In the genomic region with DNA sequence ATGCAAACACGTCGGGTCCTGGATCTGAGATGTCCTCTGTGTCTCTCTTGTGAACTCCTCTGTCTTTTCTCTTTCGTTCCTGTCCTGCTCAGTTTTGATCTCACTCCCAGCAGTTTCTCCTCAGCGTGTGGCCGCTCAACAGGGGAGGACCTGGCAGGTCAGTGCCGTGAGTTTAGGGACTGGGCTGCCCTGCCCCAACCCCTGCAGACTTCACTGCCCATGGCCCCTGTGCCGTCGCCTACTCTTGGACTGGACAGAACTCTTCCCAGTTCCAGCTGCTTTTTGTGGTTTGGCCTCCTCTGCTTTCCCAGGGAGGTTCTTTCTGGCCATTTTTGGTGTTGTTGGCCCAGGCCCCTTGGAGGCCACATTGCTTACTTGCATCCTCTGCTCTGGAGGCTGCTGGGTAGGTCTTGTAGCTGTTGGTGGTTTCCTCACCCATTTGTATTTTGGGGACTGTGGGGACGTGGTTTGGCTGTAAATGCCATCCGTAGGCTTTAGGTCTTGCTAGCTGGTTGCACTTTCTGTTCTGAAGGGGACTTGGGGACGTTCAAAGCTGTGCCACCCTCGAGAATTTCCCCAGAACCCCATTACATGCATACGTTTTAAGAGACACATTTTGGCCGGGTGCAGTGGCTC, we compare ENCODE assay signal across 15 cellular contexts. TPM values are rescaled to one million over a fixed set of nuclear protein-coding genes. Genes with fewer than 3 reads are reported as not detected.
DNase-seq lines count a peak whose midpoint lies in the region; ATAC-seq lines count a peak whose summit lies in the region.
"Had no signal": no experiment of that assay in that cellular context is flagged by ENCODE, and none has a peak within 500 bp of the region (broad histone marks: within the 10 kb centered on the region; RNA-seq: fewer than 3 reads in every experiment).

No MANE protein-coding gene starts in this region.

- H3K27ac Mint-ChIP-seq in activated naive CD4-positive, alpha-beta T cell treated with anti-CD3 and anti-CD28 coated beads, Interleukin-2, amount 10 ng/mL, durations not matched to agents 7 days and 5 days, result peak overlapping the region; percentile 56
- peak overlapping the region; percentile 80 to 92 for H3K27ac Mint-ChIP-seq in effector memory CD8-positive, alpha-beta T cell

- H3K4me1 ChIP-seq in thymus (ENCODE audit: control insufficient read depth, insufficient read depth, low read length), result no peaks in the 10 kb centered on the region
- H3K4me1 ChIP-seq: lower lobe of right lung had no signal

- H3K27me3 Mint-ChIP-seq in activated naive CD4-positive, alpha-beta T cell treated with anti-CD3 and anti-CD28 coated beads, Interleukin-2, amount 10 ng/mL, durations not matched to agents 7 days and 5 days, result no peaks in the 10 kb centered on the region
- H3K27me3 Mint-ChIP-seq in effector memory CD8-positive, alpha-beta T cell, result no peaks in the 10 kb centered on the region

- H3K9me3 Mint-ChIP-seq in activated naive CD4-positive, alpha-beta T cell treated with anti-CD3 and anti-CD28 coated beads, Interleukin-2, amount 10 ng/mL, durations not matched to agents 7 days and 5 days, result no peaks in the 10 kb centered on the region
- no peaks in the 10 kb centered on the region for H3K9me3 Mint-ChIP-seq in effector memory CD8-positive, alpha-beta T cell

- peaks cover 18% of the 10 kb centered on the region for H3K4me1 Mint-ChIP-seq in activated naive CD4-positive, alpha-beta T cell treated with anti-CD3 and anti-CD28 coated beads, Interleukin-2, amount 10 ng/mL, durations not matched to agents 7 days and 5 days
- peaks cover 10 to 13% of the 10 kb centered on the region in 2 donors for H3K4me1 Mint-ChIP-seq in effector memory CD8-positive, alpha-beta T cell (ENCODE audit: low read depth in 2 of 2)

- ATAC-seq in effector memory CD8-positive, alpha-beta T cell (replicated peaks), result peak; percentile 97
- ATAC-seq: Panc1 had no signal

- H3K36me3 ChIP-seq in thymus (ENCODE audit: control insufficient read depth, insufficient read depth), result peaks cover 37% of the 10 kb centered on the region

- H3K27ac ChIP-seq in thymus (ENCODE audit: low read depth), result peak overlapping the region; percentile 58
- H3K27ac ChIP-seq: lower lobe of right lung, neutrophil had no signal

- H3K4me3 ChIP-seq in thymus (ENCODE audit: low read length), result no peak overlapping the region
- H3K4me3 ChIP-seq: lower lobe of right lung had no signal

- no peak overlapping the region for H3K4me3 Mint-ChIP-seq in activated naive CD4-positive, alpha-beta T cell treated with anti-CD3 and anti-CD28 coated beads, Interleukin-2, amount 10 ng/mL, durations not matched to agents 7 days and 5 days
- H3K4me3 Mint-ChIP-seq in effector memory CD8-positive, alpha-beta T cell, result peak overlapping the region; percentile 51 to 70

- CTCF ChIA-PET in activated naive CD4-positive, alpha-beta T cell treated with anti-CD3 and anti-CD28 coated beads, Interleukin-2, amount 10 ng/mL, durations not matched to agents 7 days and 5 days (lab: Charles Lee), result no interaction called here

- no peaks in the 10 kb centered on the region for H3K27me3 ChIP-seq in thymus (ENCODE audit: control insufficient read depth, insufficient read depth)
- H3K27me3 ChIP-seq: neutrophil had no signal

- no peak for DNase-seq in activated naive CD4-positive, alpha-beta T cell treated with anti-CD3 and anti-CD28 coated beads, Interleukin-2, amount 10 ng/mL, durations not matched to agents 7 days and 5 days
- DNase-seq in activated naive CD4-positive, alpha-beta T cell treated with anti-CD3 and anti-CD28 coated beads, Interleukin-2, amount 50 U/mL, for 16 hours, result no peak
- DNase-seq in MV-4-11 (lab: John Stamatoyannopoulos, UW), result peak; percentile 57
- DNase-seq in effector memory CD8-positive, alpha-beta T cell, result peak; percentile 25 to 33 (median 28)
- no peak for DNase-seq in 8988T
- no peak for DNase-seq in islet precursor cell
- no peak for DNase-seq in GOT3 (lab: John Stamatoyannopoulos, UW)
- DNase-seq: foreskin fibroblast, lower lobe of right lung, NCI-H1694, NCI-H510A treated with DMSO at 0.1 percent for 48 hours, SW 1271 had no signal

- WGBS in thymus, result 76% methylated on average over 14 of the region's 14 CpGs

- peaks cover 42% of the 10 kb centered on the region for H3K36me3 Mint-ChIP-seq in activated naive CD4-positive, alpha-beta T cell treated with anti-CD3 and anti-CD28 coated beads, Interleukin-2, amount 10 ng/mL, durations not matched to agents 7 days and 5 days
- peaks cover 78% of the 10 kb centered on the region for H3K36me3 Mint-ChIP-seq in effector memory CD8-positive, alpha-beta T cell (ENCODE audit: insufficient read depth)

- no peaks in the 10 kb centered on the region for H3K9me3 ChIP-seq in thymus (ENCODE audit: control insufficient read depth)
- H3K9me3 ChIP-seq: lower lobe of right lung, neutrophil had no signal

RNA-seq across cellular contexts. Expression of a gene that starts 20.0 kb away (rescaled TPM):
- polyA plus RNA-seq in thymus, result 0.82 TPM

RNA-seq across cellular contexts. Expression of a gene that starts 29.9 kb away (rescaled TPM):
- 12.8 TPM for polyA plus RNA-seq in thymus

Comparison
In these comparisons a context has a peak if more than half of its experiments do, and no peak if none do; other contexts are left out.
1. DNase-seq: peak in MV-4-11 (single experiment) and effector memory CD8-positive, alpha-beta T cell (3 of 3); none in activated naive CD4-positive, alpha-beta T cell treated with anti-CD3 and anti-CD28 coated beads, Interleukin-2, amount 10 ng/mL, durations not matched to agents 7 days and 5 days (single experiment), activated naive CD4-positive, alpha-beta T cell treated with anti-CD3 and anti-CD28 coated beads, Interleukin-2, amount 50 U/mL, for 16 hours (single experiment), 8988T (single experiment), islet precursor cell (single experiment) and GOT3 (single experiment).